Comparison of ENCODE assay signal across 1 cellular context in the genomic region with DNA sequence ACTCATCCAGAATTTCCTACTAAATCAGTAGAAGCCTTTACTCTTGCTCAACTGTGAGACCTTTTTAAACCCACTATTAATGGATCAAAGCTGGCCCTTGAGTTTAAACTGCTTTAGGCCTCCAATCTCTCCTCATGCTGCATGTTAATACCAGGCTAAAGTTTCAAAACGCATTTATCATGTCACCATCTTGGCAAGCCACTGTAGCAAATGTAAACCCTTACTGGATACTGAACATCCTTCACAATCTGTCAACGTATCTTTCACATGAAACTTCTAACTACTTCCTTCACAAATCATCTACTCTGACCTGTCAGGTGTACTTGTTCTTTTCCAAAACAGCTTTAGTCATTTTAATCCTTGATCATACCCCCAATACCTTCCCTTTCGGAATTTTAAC.
TF ChIP-seq lines count a peak whose summit lies in the region.

No MANE protein-coding gene starts in this region.

TF ChIP-seq in endothelial cell of umbilical vein, 7 proteins besides CTCF, POLR2A, EP300 and RAD21:
- no peak for TF ChIP-seq FOS (IDR thresholded peaks at IDR 0.05; ENCODE audit: borderline replicate concordance, insufficient read depth, low read length)
- no peak for TF ChIP-seq JUN (IDR thresholded peaks at IDR 0.05; ENCODE audit: borderline replicate concordance, insufficient read depth, insufficient read length, low read depth)
- no peak for TF ChIP-seq POLR2AphosphoS5 (IDR thresholded peaks at IDR 0.05; ENCODE audit: insufficient read depth, low read depth, low read length)
- TF ChIP-seq, protein P1, sequence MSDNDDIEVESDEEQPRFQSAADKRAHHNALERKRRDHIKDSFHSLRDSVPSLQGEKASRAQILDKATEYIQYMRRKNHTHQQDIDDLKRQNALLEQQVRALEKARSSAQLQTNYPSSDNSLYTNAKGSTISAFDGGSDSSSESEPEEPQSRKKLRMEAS (IDR thresholded peaks at IDR 0.05; ENCODE audit: insufficient read depth, insufficient read length) = no peak
- no peak for TF ChIP-seq MYC (IDR thresholded peaks at IDR 0.05; ENCODE audit: low read depth, low read length)
- TF ChIP-seq EZH2 (IDR thresholded peaks at IDR 0.05; ENCODE audit: borderline replicate concordance, low read depth, low read length, severe bottlenecking) = no peak
- no peak for TF ChIP-seq GATA2 (IDR thresholded peaks at IDR 0.05; ENCODE audit: insufficient read depth, insufficient read length, low read depth, low read length)
